ENCODE assay signal across 10 cellular contexts in the genomic region with DNA sequence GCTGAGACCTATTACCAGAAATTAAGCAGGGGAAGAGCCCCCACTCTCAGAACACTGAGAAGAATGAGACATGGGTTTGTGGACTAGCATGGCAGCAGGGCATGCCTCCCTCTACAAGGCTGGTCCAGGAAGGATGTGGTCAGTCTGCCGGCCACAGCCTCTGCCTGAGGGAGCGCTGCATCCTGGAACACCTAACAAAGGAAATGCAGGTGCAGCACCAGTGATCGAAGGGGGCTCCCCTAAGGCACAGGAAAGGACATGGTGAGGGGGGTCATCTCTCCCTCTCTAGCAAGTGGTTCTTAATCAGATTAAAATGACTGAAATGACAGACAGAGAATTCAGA. TPM values are rescaled to one million over a fixed set of nuclear protein-coding genes. Genes with fewer than 3 reads are reported as not detected.
DNase-seq lines count a peak whose midpoint lies in the region; ATAC-seq lines count a peak whose summit lies in the region.
"Had no signal": no experiment of that assay in that cellular context is flagged by ENCODE, and none has a peak within 500 bp of the region (broad histone marks: within the 10 kb centered on the region; RNA-seq: fewer than 3 reads in every experiment).

No MANE protein-coding gene starts in this region.

- POLR2A ChIA-PET in naive thymus-derived CD8-positive, alpha-beta T cell (lab: Charles Lee): interaction anchor here (2.2 kb wide), 1 partner anchor 40 kb away, joined by 7 read pairs; a partner anchor contains a TSS

- DNase-seq in KG1 (lab: John Stamatoyannopoulos, UW) (peak; percentile 19), kidney glomerular epithelial cell (lab: John Stamatoyannopoulos, UW) (no peak), amygdala (lab: John Stamatoyannopoulos, UW) (no peak), NCI-H187 (lab: John Stamatoyannopoulos, UW) (no peak)
- peak in 6 of 10 donors; percentile 2 to 27 (median 16) for DNase-seq in naive thymus-derived CD8-positive, alpha-beta T cell
- DNase-seq in activated CD4-positive, CD25-positive, alpha-beta regulatory T cell (lab: John Stamatoyannopoulos, UW): no peak
- DNase-seq: cortex of kidney, NCI-H1930 had no signal

- no peaks in the 10 kb centered on the region for H3K36me3 Mint-ChIP-seq in naive thymus-derived CD8-positive, alpha-beta T cell

- peak overlapping the region; percentile 44 to 86 (median 68) for H3K4me3 Mint-ChIP-seq in naive thymus-derived CD8-positive, alpha-beta T cell

- no peaks in the 10 kb centered on the region for H3K9me3 Mint-ChIP-seq in naive thymus-derived CD8-positive, alpha-beta T cell

- no peaks in the 10 kb centered on the region for H3K27me3 Mint-ChIP-seq in naive thymus-derived CD8-positive, alpha-beta T cell

- peaks cover 17 to 34% (median 28%) of the 10 kb centered on the region in 4 donors for H3K4me1 Mint-ChIP-seq in naive thymus-derived CD8-positive, alpha-beta T cell

- H3K27ac Mint-ChIP-seq in naive thymus-derived CD8-positive, alpha-beta T cell: peak overlapping the region in 9 of 10 donors; percentile 24 to 92 (median 76)

- ATAC-seq in GM19025 (IDR thresholded peaks at IDR 0.05; ENCODE audit: low read depth, unreplicated experiment): peak; percentile 86
- ATAC-seq in HG02571 (IDR thresholded peaks at IDR 0.05; ENCODE audit: unreplicated experiment): peak; percentile 51
- ATAC-seq in naive thymus-derived CD8-positive, alpha-beta T cell: peak; percentile 52 to 70

RNA-seq across cellular contexts. Expression of a gene that starts 40.6 kb away (rescaled TPM):
- total RNA-seq in naive thymus-derived CD8-positive, alpha-beta T cell: 10 to 100 TPM; 70.3 to 73.6 TPM
- 10 to 100 TPM; 65.8 to 78.6 (median 71.2) TPM for polyA plus RNA-seq in naive thymus-derived CD8-positive, alpha-beta T cell

RNA-seq across cellular contexts. Expression of a gene that starts 51.4 kb away (rescaled TPM):
- not detected for total RNA-seq in naive thymus-derived CD8-positive, alpha-beta T cell
- polyA plus RNA-seq in naive thymus-derived CD8-positive, alpha-beta T cell: not detected

Comparison
In these comparisons a context has a peak if more than half of its experiments do, and no peak if none do; other contexts are left out.
1. DNase-seq: peak in KG1 (single experiment) and naive thymus-derived CD8-positive, alpha-beta T cell (6 of 10); none in kidney glomerular epithelial cell (single experiment), activated CD4-positive, CD25-positive, alpha-beta regulatory T cell (0 of 4), amygdala (0 of 56) and NCI-H187 (0 of 2).
2. Peak in every context shown above with its lines, with median percentiles within 50 percentile points of each other: ATAC-seq.